Comparison of ENCODE assay signal across 13 cellular contexts in genomic region chr3:149417174-149417573, GRCh38. TPM values are rescaled to one million over a fixed set of nuclear protein-coding genes. Genes with fewer than 3 reads are reported as not detected.
A peak's percentile ranks its signal among the peaks of the same experiment; 100 is the strongest.
DNase-seq lines count a peak whose midpoint lies in the region; ATAC-seq and TF ChIP-seq lines count a peak whose summit lies in the region.
"Had no signal": no experiment of that assay in that cellular context is flagged by ENCODE, and none has a peak within 500 bp of the region (broad histone marks: within the 10 kb centered on the region; RNA-seq: fewer than 3 reads in every experiment).

No MANE protein-coding gene starts in this region.

- TF ChIP-seq CTCF in GM06990 (IDR thresholded peaks at IDR 0.05; ENCODE audit: insufficient read depth, low read length, poor library complexity, severe bottlenecking) = no peak
- TF ChIP-seq CTCF in nephron progenitor cell (IDR thresholded peaks at IDR 0.05) = no peak
- no peak for TF ChIP-seq CTCF in mesothelial cell of epicardium (IDR thresholded peaks at IDR 0.05; ENCODE audit: unreplicated experiment)

- no peaks in the 10 kb centered on the region for H3K36me3 ChIP-seq in GM06990 (ENCODE audit: control insufficient read depth, insufficient read depth, low read length)

- H3K4me1 Mint-ChIP-seq in nephron progenitor cell (peaks cover 8% of the 10 kb centered on the region), mesothelial cell of epicardium (peaks cover 8% of the 10 kb centered on the region)

- H3K27me3 Mint-ChIP-seq in nephron progenitor cell (ENCODE audit: low read depth, poor library complexity) (peaks cover 6% of the 10 kb centered on the region), mesothelial cell of epicardium (ENCODE audit: low read depth) (no peaks in the 10 kb centered on the region)

- H3K27ac Mint-ChIP-seq in nephron progenitor cell (no peak overlapping the region), mesothelial cell of epicardium (no peak overlapping the region)
- H3K27ac Mint-ChIP-seq: nephron had no signal

- no peaks in the 10 kb centered on the region for H3K9me3 Mint-ChIP-seq in nephron progenitor cell
- H3K9me3 Mint-ChIP-seq in mesothelial cell of epicardium = peaks cover 7% of the 10 kb centered on the region
- H3K9me3 Mint-ChIP-seq: nephron had no signal

- H3K4me3 ChIP-seq in GM06990 (replicated peaks; ENCODE audit: low read depth, low read length) = no peak overlapping the region

- H3K27me3 ChIP-seq in GM06990 (replicated peaks; ENCODE audit: control insufficient read depth, insufficient read depth, low read length) = no peaks in the 10 kb centered on the region

- ATAC-seq in GM19372 (IDR thresholded peaks at IDR 0.05; ENCODE audit: low read depth, unreplicated experiment) (peak; percentile 73), HG02798 (IDR thresholded peaks at IDR 0.05; ENCODE audit: poor library complexity, unreplicated experiment) (peak; percentile 89), HG03469 (IDR thresholded peaks at IDR 0.05; ENCODE audit: unreplicated experiment) (peak; percentile 88)
- ATAC-seq: HCT116 had no signal

- H3K4me3 Mint-ChIP-seq in nephron progenitor cell (no peak overlapping the region), mesothelial cell of epicardium (no peak overlapping the region)
- H3K4me3 Mint-ChIP-seq: nephron had no signal

- DNase-seq in GM06990 (ENCODE audit: extremely low read depth, insufficient read length) (peak; percentile 36), NCI-H1417 (lab: John Stamatoyannopoulos, UW) (no peak), nephron progenitor cell (no peak), SW 1271 (lab: John Stamatoyannopoulos, UW) (no peak), mesothelial cell of epicardium (ENCODE audit: low spot score in 2 of 2, unreplicated experiment in 2 of 2) (no peak)
- DNase-seq: activated CD8-positive, alpha-beta memory T cell treated with anti-CD3 and anti-CD28 coated beads for 24 hours; NCI-H69; stimulated activated naive CD4-positive, alpha-beta T cell treated with Interleukin-2 at 50 U/mL for 16 hours had no signal

- no peaks in the 10 kb centered on the region for H3K36me3 Mint-ChIP-seq in nephron progenitor cell (ENCODE audit: low read depth)
- H3K36me3 Mint-ChIP-seq in mesothelial cell of epicardium = no peaks in the 10 kb centered on the region

RNA-seq across cellular contexts. Expression of gene TM4SF1, which starts 39.7 kb away (rescaled TPM):
- total RNA-seq in mesothelial cell of epicardium = 39.2 to 52.2 TPM (median 43.5 TPM) in 3 replicates

RNA-seq across cellular contexts. Expression of gene TM4SF4, which starts 57.3 kb away (rescaled TPM):
- total RNA-seq in mesothelial cell of epicardium = 0.34 to 1.8 TPM (median 1.4 TPM) in 3 replicates
